Comparison of ENCODE assay signal across 25 cellular contexts in genomic region chr7:16900212-16900768, GRCh38. TPM values are rescaled to one million over a fixed set of nuclear protein-coding genes. Genes with fewer than 3 reads are reported as not detected.
"Had no signal": no experiment of that assay in that cellular context is flagged by ENCODE, and none has a peak within 500 bp of the region (broad histone marks: within the 10 kb centered on the region; RNA-seq: fewer than 3 reads in every experiment).

No MANE protein-coding gene starts in this region.

- H3K36me3 ChIP-seq: thoracic aorta, upper lobe of left lung had no signal

- H3K4me3 ChIP-seq: hepatocyte, thoracic aorta, upper lobe of left lung had no signal

- H3K27ac Mint-ChIP-seq: activated CD4-positive, alpha-beta memory T cell treated with anti-CD3 and anti-CD28 coated beads for 36 hours; activated naive CD8-positive, alpha-beta T cell treated with anti-CD3 and anti-CD28 coated beads, Interleukin-2, amount 10 ng/mL, durations not matched to agents 7 days and 5 days; immature natural killer cell; natural killer cell; progenitor cell of endocrine pancreas had no signal

- H3K9me3 ChIP-seq: thoracic aorta had no signal

- H3K27me3 ChIP-seq: hepatocyte, upper lobe of left lung had no signal

- H3K4me3 Mint-ChIP-seq: activated CD4-positive, alpha-beta memory T cell treated with anti-CD3 and anti-CD28 coated beads for 36 hours; activated naive CD8-positive, alpha-beta T cell treated with anti-CD3 and anti-CD28 coated beads, Interleukin-2, amount 10 ng/mL, durations not matched to agents 7 days and 5 days; immature natural killer cell; natural killer cell had no signal

- H3K4me2 ChIP-seq: hepatocyte had no signal

- H3K36me3 Mint-ChIP-seq: activated CD4-positive, alpha-beta memory T cell treated with anti-CD3 and anti-CD28 coated beads for 36 hours; activated naive CD8-positive, alpha-beta T cell treated with anti-CD3 and anti-CD28 coated beads, Interleukin-2, amount 10 ng/mL, durations not matched to agents 7 days and 5 days; immature natural killer cell; natural killer cell had no signal

- H3K79me2 ChIP-seq: hepatocyte had no signal

- H3K27me3 Mint-ChIP-seq: activated CD4-positive, alpha-beta memory T cell treated with anti-CD3 and anti-CD28 coated beads for 36 hours; progenitor cell of endocrine pancreas had no signal

- ATAC-seq: left ventricle myocardium superior, natural killer cell had no signal

- DNase-seq: activated CD4-positive, alpha-beta memory T cell treated with anti-CD3 and anti-CD28 coated beads for 36 hours; activated CD4-positive, alpha-beta T cell treated with anti-CD3 and anti-CD28 coated beads for 4 hours; activated CD4-positive, CD25-positive, alpha-beta regulatory T cell; activated naive CD4-positive, alpha-beta T cell treated with Interleukin-2 at 50 U/mL for 16 hours; activated naive CD8-positive, alpha-beta T cell treated with anti-CD3 and anti-CD28 coated beads, Interleukin-2, amount 10 ng/mL, durations not matched to agents 7 days and 5 days; activated T-cell treated with anti-CD3 and anti-CD28 coated beads, Interleukin-2, amount 50 U/mL, for 48 hours; amniotic stem cell; cerebellar nuclear complex; cortex of kidney; erythroblast; foreskin fibroblast; glutamatergic neuron; immature natural killer cell; left ventricle myocardium superior; midbrain; natural killer cell; retina; stimulated activated CD4-positive, alpha-beta T cell treated with anti-CD3 and anti-CD28 coated beads, Interleukin-2, amount 100 ng/mL, for 48 hours; stimulated activated naive CD4-positive, alpha-beta T cell treated with Interleukin-2 at 50 U/mL for 16 hours; upper lobe of left lung had no signal

- H3K27ac ChIP-seq: hepatocyte, thoracic aorta, upper lobe of left lung had no signal

- H3K4me1 Mint-ChIP-seq: activated naive CD8-positive, alpha-beta T cell treated with anti-CD3 and anti-CD28 coated beads, Interleukin-2, amount 10 ng/mL, durations not matched to agents 7 days and 5 days; immature natural killer cell; natural killer cell had no signal

- H2AFZ ChIP-seq: hepatocyte had no signal

RNA-seq across cellular contexts. Expression of gene AGR3, which starts 18.5 kb away (rescaled TPM):
- total RNA-seq: activated CD4-positive, alpha-beta memory T cell treated with anti-CD3 and anti-CD28 coated beads for 36 hours; activated naive CD8-positive, alpha-beta T cell treated with anti-CD3 and anti-CD28 coated beads, Interleukin-2, amount 10 ng/mL, durations not matched to agents 7 days and 5 days; fibroblast of lung; left ventricle myocardium superior; natural killer cell; osteoblast had no signal
- polyA plus RNA-seq: fibroblast of lung, immature natural killer cell had no signal
